Comparison of ENCODE assay signal across 8 cellular contexts in genomic region chr17:53900951-53901350, GRCh38.
"Had no signal": no experiment of that assay in that cellular context is flagged by ENCODE, and none has a peak within 500 bp of the region (broad histone marks: within the 10 kb centered on the region; RNA-seq: fewer than 3 reads in every experiment).

No MANE protein-coding gene starts in this region.

- H3K4me3 ChIP-seq: K562 had no signal

- H3K27ac ChIP-seq: HL-60, KMS-11 had no signal

- FAIRE-seq: K562 had no signal

- ATAC-seq: HepG2, K562 had no signal

- DNase-seq: IMR-90, KBM-7, KG1 had no signal

- H3K36me3 Mint-ChIP-seq: IgD-negative memory B cell had no signal

- H3K27me3 Mint-ChIP-seq: IgD-negative memory B cell had no signal

- H3K4me3 Mint-ChIP-seq: IgD-negative memory B cell had no signal

- H3K4me1 Mint-ChIP-seq: IgD-negative memory B cell had no signal

- H3K27ac Mint-ChIP-seq: IgD-negative memory B cell had no signal

- H3K4me2 ChIP-seq: KMS-11 had no signal
